11 cellular contexts compared by ENCODE assay signal in genomic region chr1:111789666-111790316, GRCh38. TPM values are rescaled to one million over a fixed set of nuclear protein-coding genes. Genes with fewer than 3 reads are reported as not detected.
DNase-seq lines count a peak whose midpoint lies in the region; ATAC-seq and TF ChIP-seq lines count a peak whose summit lies in the region.
"Had no signal": no experiment of that assay in that cellular context is flagged by ENCODE, and none has a peak within 500 bp of the region (broad histone marks: within the 10 kb centered on the region; RNA-seq: fewer than 3 reads in every experiment).

No MANE protein-coding gene starts in this region.

- peak; percentile 10 for DNase-seq in NCI-H1105 treated with DMSO at 0.1 percent for 48 hours (lab: John Stamatoyannopoulos, UW)
- no peak for DNase-seq in NCI-H1105 (lab: John Stamatoyannopoulos, UW)
- peak; percentile 76 for DNase-seq in SIG-M5 treated with dmso at 0.1 percent for 504 hours (lab: John Stamatoyannopoulos, UW; ENCODE audit: unreplicated experiment)
- DNase-seq in foreskin keratinocyte = no peak
- DNase-seq in skeletal muscle cell (ENCODE audit: low read depth) = peak; percentile 39
- no peak for DNase-seq in NCI-H2227 (lab: John Stamatoyannopoulos, UW; ENCODE audit: unreplicated experiment)
- DNase-seq: activated T-cell treated with anti-CD3 and anti-CD28 coated beads, Interleukin-2, amount 50 U/mL, for 1 hour had no signal

- no peak for ATAC-seq in foreskin keratinocyte
- no peak for ATAC-seq in GM21367 (IDR thresholded peaks at IDR 0.05; ENCODE audit: unreplicated experiment)
- ATAC-seq in GM19328 (IDR thresholded peaks at IDR 0.05; ENCODE audit: unreplicated experiment) = no peak

- H3K4me3 ChIP-seq in skeletal muscle cell (ENCODE audit: low read depth, low read length) = no peak overlapping the region
- H3K4me3 ChIP-seq: suprapubic skin had no signal

- peaks cover 48% of the 10 kb centered on the region for H3K27me3 ChIP-seq in foreskin keratinocyte
- H3K27me3 ChIP-seq: suprapubic skin had no signal

- no peaks in the 10 kb centered on the region for H3K4me1 ChIP-seq in foreskin keratinocyte

- H3K27ac ChIP-seq in foreskin keratinocyte = no peak overlapping the region
- H3K27ac ChIP-seq: KMS-11, suprapubic skin had no signal

- TF ChIP-seq CTCF in foreskin keratinocyte (conservative IDR thresholded peaks at IDR 0.05) = peak; percentile 44

RNA-seq across cellular contexts. Expression of gene DDX20, which starts 34.1 kb away (rescaled TPM):
- total RNA-seq in foreskin keratinocyte = 17.2 and 19.0 TPM in 2 replicates
- 6.8 and 8.2 TPM in 2 replicates for polyA plus RNA-seq in foreskin keratinocyte

RNA-seq across cellular contexts. Expression of gene INKA2, which starts 50.6 kb away (rescaled TPM):
- 2.9 and 3.2 TPM in 2 replicates for total RNA-seq in foreskin keratinocyte
- polyA plus RNA-seq in foreskin keratinocyte = 2.0 and 2.4 TPM in 2 replicates

Comparison
In these comparisons a context has a peak if more than half of its experiments do, and no peak if none do; other contexts are left out.
1. DNase-seq: peak in NCI-H1105 treated with DMSO at 0.1 percent for 48 hours (single experiment), SIG-M5 treated with dmso at 0.1 percent for 504 hours (single experiment) and skeletal muscle cell (single experiment); none in NCI-H1105 (single experiment), foreskin keratinocyte (0 of 2) and NCI-H2227 (single experiment).